Comparison of ENCODE assay signal across 8 cellular contexts in the genomic region with DNA sequence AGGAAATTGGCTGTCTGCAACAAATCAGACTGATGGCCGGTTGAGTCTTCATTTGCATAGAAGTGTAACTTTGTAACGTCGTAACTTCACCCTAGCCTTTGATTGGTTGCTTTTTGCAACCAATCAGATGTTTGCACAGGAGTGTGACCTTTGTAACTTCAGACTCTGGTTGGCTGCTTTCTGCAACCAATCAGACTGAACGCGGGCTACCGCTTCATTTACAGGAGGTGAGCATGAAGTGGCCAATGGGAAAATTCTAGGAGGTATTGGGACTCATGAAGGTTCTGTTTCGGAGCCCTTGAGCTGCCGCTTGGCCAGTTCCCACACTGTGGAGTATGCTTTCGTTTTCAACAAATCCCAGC. TPM values are rescaled to one million over a fixed set of nuclear protein-coding genes. Genes with fewer than 3 reads are reported as not detected.
A peak's percentile ranks its signal among the peaks of the same experiment; 100 is the strongest.
DNase-seq lines count a peak whose midpoint lies in the region; ATAC-seq and TF ChIP-seq lines count a peak whose summit lies in the region.

No MANE protein-coding gene starts in this region.

- no peaks in the 10 kb centered on the region for H3K36me3 ChIP-seq in ovary

- peaks cover 0 to 5% of the 10 kb centered on the region in 2 donors for H3K9me3 ChIP-seq in ovary

- H3K27ac ChIP-seq in HL-60 (replicated peaks) (peak overlapping the region; percentile 80), ovary (peak overlapping the region; percentile 61 to 77)

- peak overlapping the region; percentile 96 for H3K27ac Mint-ChIP-seq in activated naive CD8-positive, alpha-beta T cell treated with anti-CD3 and anti-CD28 coated beads, Interleukin-2, amount 10 ng/mL, durations not matched to agents 7 days and 5 days

- peaks cover 31% of the 10 kb centered on the region for H3K9me3 Mint-ChIP-seq in activated naive CD8-positive, alpha-beta T cell treated with anti-CD3 and anti-CD28 coated beads, Interleukin-2, amount 10 ng/mL, durations not matched to agents 7 days and 5 days

- no peak for TF ChIP-seq CTCF in HL-60 (IDR thresholded peaks at IDR 0.05; ENCODE audit: insufficient read depth, low read length)
- TF ChIP-seq CTCF in ovary (IDR thresholded peaks at IDR 0.05), result no peak
- no peak for TF ChIP-seq CTCF in GM20000 (IDR thresholded peaks at IDR 0.05; ENCODE audit: extremely low read depth, missing control alignments)

- ATAC-seq in GM21360 (IDR thresholded peaks at IDR 0.05; ENCODE audit: unreplicated experiment), result peak; percentile 34
- peak; percentile 41 for ATAC-seq in activated naive CD8-positive, alpha-beta T cell treated with anti-CD3 and anti-CD28 coated beads, Interleukin-2, amount 10 ng/mL, durations not matched to agents 7 days and 5 days (ENCODE audit: low read depth)

- peaks cover 22% of the 10 kb centered on the region for H3K4me1 Mint-ChIP-seq in activated naive CD8-positive, alpha-beta T cell treated with anti-CD3 and anti-CD28 coated beads, Interleukin-2, amount 10 ng/mL, durations not matched to agents 7 days and 5 days

- intact Hi-C loops in cardiac septum (cut with DNase I) (loop anchor here (5.0 kb wide), 2 partner anchors 84 to 114 kb away; partner anchors contain the start of gene ZNF266), ovary (cut with DNase I) (loop anchor here in 2 of 4 donors (5.0 to 10.0 kb wide), 2 partner anchors 464 to 491 kb away; partner anchors contain the start of gene FBXL12 (in 1 of the 2))

- TF ChIP-seq POLR2A in ovary (IDR thresholded peaks at IDR 0.05), result no peak

- H3K4me3 Mint-ChIP-seq in activated naive CD8-positive, alpha-beta T cell treated with anti-CD3 and anti-CD28 coated beads, Interleukin-2, amount 10 ng/mL, durations not matched to agents 7 days and 5 days, result peak overlapping the region; percentile 88

- H3K4me1 ChIP-seq in ovary (ENCODE audit: insufficient read depth), result no peaks in the 10 kb centered on the region

- TF ChIP-seq EP300 in ovary (IDR thresholded peaks at IDR 0.05), result no peak

- peaks cover 40% of the 10 kb centered on the region for H3K36me3 Mint-ChIP-seq in activated naive CD8-positive, alpha-beta T cell treated with anti-CD3 and anti-CD28 coated beads, Interleukin-2, amount 10 ng/mL, durations not matched to agents 7 days and 5 days

- H3K27me3 ChIP-seq in HL-60 (ENCODE audit: insufficient read depth, poor library complexity, severe bottlenecking) (no peaks in the 10 kb centered on the region), ovary (no peaks in the 10 kb centered on the region)

- WGBS in ovary, 3 donors, result 1 to 3% (median 1%) methylated on average over 9 of the region's 9 CpGs

- no peaks in the 10 kb centered on the region for H3K27me3 Mint-ChIP-seq in activated naive CD8-positive, alpha-beta T cell treated with anti-CD3 and anti-CD28 coated beads, Interleukin-2, amount 10 ng/mL, durations not matched to agents 7 days and 5 days

- POLR2A ChIA-PET in activated naive CD8-positive, alpha-beta T cell treated with anti-CD3 and anti-CD28 coated beads, Interleukin-2, amount 10 ng/mL, durations not matched to agents 7 days and 5 days (lab: Charles Lee), result interaction anchor here (0.5 to 1.2 kb wide), 3 partner anchors 13 to 352 kb away, joined by 4 to 7 read pairs (median 6); partner anchors contain the start of genes ZNF266, ZNF562 and ZNF699

- DNase-seq in DMS 273 treated with DMSO at 0.1 percent for 48 hours (lab: John Stamatoyannopoulos, UW) (peak; percentile 86), HL-60 (ENCODE audit: low read depth in 1 of 2, low spot score in 1 of 2) (peak; percentile 50 to 66), NOMO-1 treated with dmso at 0.1 percent for 144 hours (lab: John Stamatoyannopoulos, UW; ENCODE audit: unreplicated experiment) (peak; percentile 46), cardiac septum (ENCODE audit: low spot score) (peak; percentile 80), ovary (peak; percentile 66 to 75 (median 71)), GM20000 (ENCODE audit: low spot score) (no peak)
- no peak for DNase-seq in activated naive CD8-positive, alpha-beta T cell treated with anti-CD3 and anti-CD28 coated beads, Interleukin-2, amount 10 ng/mL, durations not matched to agents 7 days and 5 days

- H3K4me3 ChIP-seq in HL-60 (replicated peaks; ENCODE audit: insufficient read depth, low read length) (peak overlapping the region; percentile 76), ovary (peak overlapping the region; percentile 91)

RNA-seq across cellular contexts. Expression of gene ZNF559, which starts 0.4 kb away (rescaled TPM):
- 10 to 100 TPM; 29.1 to 29.6 TPM for total RNA-seq in activated naive CD8-positive, alpha-beta T cell treated with anti-CD3 and anti-CD28 coated beads, Interleukin-2, amount 10 ng/mL, durations not matched to agents 7 days and 5 days
- total RNA-seq in cardiac septum, result 18.2 TPM
- total RNA-seq in ovary, result 10 to 100 TPM; 22.7 to 45.3 (median 28.1) TPM
- 10 to 100 TPM; 24.5 to 25.0 TPM for polyA plus RNA-seq in ovary

RNA-seq across cellular contexts. Expression of gene ZNF699, which starts 13.9 kb away (rescaled TPM):
- total RNA-seq in activated naive CD8-positive, alpha-beta T cell treated with anti-CD3 and anti-CD28 coated beads, Interleukin-2, amount 10 ng/mL, durations not matched to agents 7 days and 5 days, result 10 to 100 TPM; 13.1 to 14.2 TPM
- 4.5 TPM for total RNA-seq in cardiac septum
- total RNA-seq in ovary, result 10 to 100 TPM in 6 of 7 donors, 1 to 10 TPM in 1; 9.2 to 31.2 (median 14.2) TPM
- 1 to 10 TPM; 3.6 to 6.1 TPM for polyA plus RNA-seq in ovary

RNA-seq across cellular contexts. Expression of gene ZNF177, which starts 39.3 kb away (rescaled TPM):
- 1 to 10 TPM; 1.5 to 2.4 TPM for total RNA-seq in activated naive CD8-positive, alpha-beta T cell treated with anti-CD3 and anti-CD28 coated beads, Interleukin-2, amount 10 ng/mL, durations not matched to agents 7 days and 5 days
- total RNA-seq in cardiac septum (3.1 TPM), ovary (1 to 10 TPM; 3.0 to 7.1 (median 5.7) TPM)
- 1 to 10 TPM; 4.8 to 7.8 TPM for polyA plus RNA-seq in ovary

Comparison
In these comparisons a context has a peak if more than half of its experiments do, and no peak if none do; other contexts are left out.
1. DNase-seq: peak in DMS 273 treated with DMSO at 0.1 percent for 48 hours (single experiment), HL-60 (2 of 2), NOMO-1 treated with dmso at 0.1 percent for 144 hours (single experiment), cardiac septum (single experiment) and ovary (5 of 5); none in activated naive CD8-positive, alpha-beta T cell treated with anti-CD3 and anti-CD28 coated beads, Interleukin-2, amount 10 ng/mL, durations not matched to agents 7 days and 5 days (single experiment) and GM20000 (single experiment).